Comparison of ENCODE assay signal across 21 cellular contexts in the genomic region with DNA sequence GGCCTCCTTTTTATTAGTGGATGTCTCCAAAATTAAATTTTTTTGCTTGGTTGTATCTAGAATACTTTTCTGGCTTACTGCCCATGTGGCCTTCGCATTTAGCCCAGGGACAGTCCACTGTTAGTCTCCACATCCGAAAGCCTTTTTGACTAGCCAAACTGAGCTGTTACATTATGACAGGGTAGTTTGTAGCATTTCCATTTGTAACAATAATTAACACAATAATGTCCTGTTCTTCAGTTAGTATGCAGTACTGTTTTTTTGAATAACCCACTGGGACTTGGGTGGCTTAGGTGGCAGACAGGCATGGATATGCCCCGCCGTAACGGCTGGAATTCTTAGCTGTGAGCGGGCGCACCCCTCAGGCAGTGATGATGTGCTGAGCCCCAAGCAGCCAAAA. TPM values are rescaled to one million over a fixed set of nuclear protein-coding genes. Genes with fewer than 3 reads are reported as not detected.
DNase-seq lines count a peak whose midpoint lies in the region; ATAC-seq and TF ChIP-seq lines count a peak whose summit lies in the region.
"Had no signal": no experiment of that assay in that cellular context is flagged by ENCODE, and none has a peak within 500 bp of the region (broad histone marks: within the 10 kb centered on the region; RNA-seq: fewer than 3 reads in every experiment).

No MANE protein-coding gene starts in this region.

- dilution Hi-C loops in mammary epithelial cell (cut with HindIII; ENCODE audit: low sequenced_read_pairs): no loop called here

- no TSS peak for BruUV-seq in mammary epithelial cell (replicated peaks; lab: Mats Ljungman, UMichigan)

- H3K27ac ChIP-seq in mammary epithelial cell (ENCODE audit: insufficient read depth, low read depth, low read length) (peak overlapping the region; percentile 34), aorta (ENCODE audit: low read depth in 1 of 2, low read length in 2 of 2) (no peak overlapping the region)
- H3K27ac ChIP-seq: gastrocnemius medialis, hepatocyte, sigmoid colon, SJCRH30, suprapubic skin had no signal

- H3K4me3 ChIP-seq in mammary epithelial cell (replicated peaks in 1 of 3; ENCODE audit: insufficient read depth in 1 of 3, low read depth in 2 of 3, low read length in 3 of 3): no peak overlapping the region
- no peak overlapping the region for H3K4me3 ChIP-seq in skeletal muscle satellite cell (ENCODE audit: low read length)
- no peak overlapping the region for H3K4me3 ChIP-seq in aorta (ENCODE audit: low read length in 2 of 2)
- H3K4me3 ChIP-seq: gastrocnemius medialis, hepatocyte, MG63, sigmoid colon, SJCRH30, suprapubic skin had no signal

- H3K9me3 ChIP-seq in mammary epithelial cell (replicated peaks; ENCODE audit: insufficient read depth, low read length) (no peaks in the 10 kb centered on the region), skeletal muscle satellite cell (replicated peaks; ENCODE audit: low read length) (no peaks in the 10 kb centered on the region), aorta (ENCODE audit: control insufficient read depth, low read length) (no peaks in the 10 kb centered on the region)
- H3K9me3 ChIP-seq: gastrocnemius medialis, MG63, sigmoid colon, SJCRH30, suprapubic skin had no signal

- no peak overlapping the region for H2AFZ ChIP-seq in mammary epithelial cell (ENCODE audit: low read depth, low read length)
- H2AFZ ChIP-seq: hepatocyte had no signal

- CTCF ChIA-PET in mammary epithelial cell (lab: Charles Lee; ENCODE audit: low non-redundant PET): interaction anchor here (0.8 kb wide), 1 partner anchor 9 kb away, joined by 6 read pairs; no protein-coding TSS in a partner anchor

- in situ Hi-C loops in mammary epithelial cell (cut with MboI; ENCODE audit: low sequenced_read_pairs in 2 of 2): no loop called here

- H3K9ac ChIP-seq in mammary epithelial cell (ENCODE audit: insufficient read depth, low read length) (no peak overlapping the region), skeletal muscle satellite cell (ENCODE audit: low read depth, low read length) (peak overlapping the region; percentile 24)

- 97% methylated on average over 7 of the region's 7 CpGs for WGBS in mammary epithelial cell (ENCODE audit: low coverage, missing lambda C conversion rate)
- 93 to 97% methylated on average over 7 of the region's 7 CpGs for WGBS in aorta, 2 donors

- H3K27me3 ChIP-seq in mammary epithelial cell (ENCODE audit: insufficient read depth, low read length) (no peaks in the 10 kb centered on the region), skeletal muscle satellite cell (ENCODE audit: control insufficient read depth, insufficient read depth, low read length) (no peaks in the 10 kb centered on the region), aorta (ENCODE audit: control insufficient read depth in 1 of 2, insufficient read depth in 2 of 2, low read length in 1 of 2) (no peaks in the 10 kb centered on the region)
- H3K27me3 ChIP-seq: gastrocnemius medialis, hepatocyte, MG63, sigmoid colon, SJCRH30, suprapubic skin had no signal

- TF ChIP-seq CTCF in mammary epithelial cell (conservative IDR thresholded peaks at IDR 0.05 in 1 of 2, IDR thresholded peaks at IDR 0.05 in 1 of 2; ENCODE audit: extremely low read depth in 1 of 2, insufficient read depth in 1 of 2, low read depth in 1 of 2, low read length in 2 of 2): no peak

- H3K4me2 ChIP-seq in mammary epithelial cell (ENCODE audit: insufficient read depth, low read depth, low read length): no peak overlapping the region
- H3K4me2 ChIP-seq in skeletal muscle satellite cell (ENCODE audit: low read length): no peak overlapping the region
- H3K4me2 ChIP-seq: hepatocyte had no signal

- H3K79me2 ChIP-seq in mammary epithelial cell (ENCODE audit: insufficient read depth, low read length): no peaks in the 10 kb centered on the region
- H3K79me2 ChIP-seq: hepatocyte had no signal

- H3K36me3 ChIP-seq in mammary epithelial cell (ENCODE audit: insufficient read depth, low read length) (no peaks in the 10 kb centered on the region), skeletal muscle satellite cell (ENCODE audit: insufficient read depth, low read length) (no peaks in the 10 kb centered on the region), aorta (ENCODE audit: control insufficient read depth in 1 of 2, insufficient read depth in 2 of 2, low read length in 1 of 2) (no peaks in the 10 kb centered on the region)
- H3K36me3 ChIP-seq: gastrocnemius medialis, MG63, sigmoid colon, SJCRH30, suprapubic skin had no signal

- H3K4me1 ChIP-seq in mammary epithelial cell (ENCODE audit: insufficient read depth, low read length) (peaks cover 22% of the 10 kb centered on the region), skeletal muscle satellite cell (ENCODE audit: control insufficient read depth, insufficient read depth, low read length) (peaks cover 19% of the 10 kb centered on the region), aorta (ENCODE audit: control insufficient read depth in 1 of 2, insufficient read depth in 2 of 2, low read length in 2 of 2) (no peaks in the 10 kb centered on the region)
- H3K4me1 ChIP-seq: gastrocnemius medialis, sigmoid colon, suprapubic skin had no signal

- DNase-seq in M059J (ENCODE audit: low read depth) (peak; percentile 26), mammary epithelial cell (no peak), aorta (no peak), HCEC 1CT (no peak)
- DNase-seq: activated CD4-positive, alpha-beta T cell treated with anti-CD3 and anti-CD28 coated beads, Interleukin-2, amount 50 U/mL, for 4 hours; activated CD4-positive, CD25-positive, alpha-beta regulatory T cell; activated naive CD4-positive, alpha-beta T cell treated with anti-CD3 and anti-CD28 coated beads, Interleukin-2, amount 10 ng/mL, durations not matched to agents 7 days and 5 days; caudate nucleus; endodermal cell; gastrocnemius medialis; H9; left cardiac atrium; MG63; NCI-H1105 treated with DMSO at 0.1 percent for 48 hours; NCI-H2029 treated with DMSO at 0.1 percent for 48 hours; sigmoid colon; SJCRH30; stimulated activated naive CD4-positive, alpha-beta T cell had no signal

- intact Hi-C loops in mammary epithelial cell (cut with micrococcal nuclease) (no loop called here), aorta (cut with DNase I) (no loop called here)

- no peaks in the 10 kb centered on the region for H4K20me1 ChIP-seq in mammary epithelial cell (ENCODE audit: insufficient read depth, low read length)

- ATAC-seq in aorta (ENCODE audit: low FRiP score): no peak
- ATAC-seq: gastrocnemius medialis had no signal

RNA-seq across cellular contexts. Expression of a gene that starts 12.7 kb away (rescaled TPM):
- 55.2 and 56.8 TPM in 2 replicates for total RNA-seq in M059J (2014; rRNA removed; shearing (Covaris generic))
- total RNA-seq in mammary epithelial cell (1 to 10 TPM; 3.8 to 4.5 TPM), aorta (10 to 100 TPM; 12.8 to 53.7 TPM)
- polyA plus RNA-seq in mammary epithelial cell (12.1 TPM), aorta (10 to 100 TPM in 1 of 2 donors, 1 to 10 TPM in 1; 9.1 to 18.2 TPM)
- polyA minus RNA-seq in mammary epithelial cell: 3.3 TPM
- 14.2 and 14.4 TPM in 2 replicates for total RNA-seq in skeletal muscle satellite cell (2012; rRNA removed)

RNA-seq across cellular contexts. Expression of a gene that starts 30.6 kb away (rescaled TPM):
- 25.1 and 26.0 TPM in 2 replicates for total RNA-seq in M059J (2014; rRNA removed; shearing (Covaris generic))
- 10 to 100 TPM in 1 of 2 donors, 1 to 10 TPM in 1; 9.3 to 11.0 TPM for total RNA-seq in mammary epithelial cell
- 3.8 TPM for polyA plus RNA-seq in mammary epithelial cell
- polyA minus RNA-seq in mammary epithelial cell: 9.4 TPM
- total RNA-seq in skeletal muscle satellite cell (2012; rRNA removed): 4.6 and 5.7 TPM in 2 replicates
- 10 to 100 TPM; 15.7 to 22.3 TPM for total RNA-seq in aorta
- polyA plus RNA-seq in aorta: 10 to 100 TPM in 1 of 2 donors, 1 to 10 TPM in 1; 3.9 to 13.4 TPM

RNA-seq across cellular contexts. Expression of a gene that starts 49.8 kb away (rescaled TPM):
- total RNA-seq in M059J (2014; rRNA removed; shearing (Covaris generic)): 72.0 and 72.7 TPM in 2 replicates
- total RNA-seq in mammary epithelial cell (1 to 10 TPM; 5.1 to 7.3 TPM), aorta (10 to 100 TPM; 12.0 to 40.7 TPM)
- polyA plus RNA-seq in mammary epithelial cell (4.4 TPM), aorta (10 to 100 TPM in 1 of 2 donors, 1 to 10 TPM in 1; 3.5 to 11.8 TPM)
- 2.4 TPM for polyA minus RNA-seq in mammary epithelial cell
- 7.2 and 10.6 TPM in 2 replicates for total RNA-seq in skeletal muscle satellite cell (2012; rRNA removed)
